16 cellular contexts compared by ENCODE assay signal in the genomic region with DNA sequence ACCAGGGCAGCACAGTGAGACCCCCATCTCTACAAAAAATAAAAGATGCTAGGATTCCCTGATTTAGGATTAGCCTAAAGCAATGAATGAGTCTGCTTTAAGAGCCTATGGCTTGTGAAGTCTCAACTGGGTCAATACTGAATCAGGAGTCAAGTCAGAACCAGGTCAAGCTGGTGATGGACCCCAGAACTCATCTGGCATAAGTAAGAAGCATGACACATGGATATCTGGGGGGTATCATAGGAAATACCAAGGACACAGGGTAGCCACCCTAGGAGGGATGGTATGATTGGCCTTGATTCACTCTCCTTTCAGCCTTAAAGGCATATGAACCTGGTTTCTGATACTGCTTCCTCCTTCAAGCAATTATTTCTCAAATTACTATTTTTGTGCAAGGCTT.
"Had no signal": no experiment of that assay in that cellular context is flagged by ENCODE, and none has a peak within 500 bp of the region (broad histone marks: within the 10 kb centered on the region; RNA-seq: fewer than 3 reads in every experiment).

No MANE protein-coding gene starts in this region.

- H3K9me3 Mint-ChIP-seq: central memory CD8-positive, alpha-beta T cell; effector memory CD8-positive, alpha-beta T cell had no signal

- H3K27ac ChIP-seq: body of pancreas, right atrium auricular region, SK-N-MC, skin epidermis, tibial artery, uterus had no signal

- H3K4me3 Mint-ChIP-seq: central memory CD8-positive, alpha-beta T cell; effector memory CD8-positive, alpha-beta T cell; T-helper 17 cell had no signal

- H3K36me3 ChIP-seq: right atrium auricular region, tibial artery, uterus had no signal

- H3K9me3 ChIP-seq: body of pancreas, right atrium auricular region, tibial artery, uterus had no signal

- H3K27ac Mint-ChIP-seq: effector memory CD8-positive, alpha-beta T cell had no signal

- H3K4me3 ChIP-seq: body of pancreas, right atrium auricular region, SK-N-MC, skin epidermis, tibial artery, uterus had no signal

- ATAC-seq: activated CD4-positive, CD25-positive, alpha-beta regulatory T cell treated with anti-CD3 and anti-CD28 coated beads, Interleukin-2, amount 50 U/mL, for 24 hours; body of pancreas; effector memory CD8-positive, alpha-beta T cell; T-helper 17 cell had no signal

- H3K27me3 Mint-ChIP-seq: central memory CD8-positive, alpha-beta T cell; effector memory CD8-positive, alpha-beta T cell; T-helper 17 cell had no signal

- H3K27me3 ChIP-seq: body of pancreas, right atrium auricular region, tibial artery, uterus had no signal

- DNase-seq: activated CD4-positive, alpha-beta T cell treated with anti-CD3 and anti-CD28 coated beads, Interleukin-2, amount 50 U/mL, for 4 hours; activated gamma-delta T cell treated with Interleukin-2 at 50 U/mL for 16 hours; body of pancreas; effector memory CD8-positive, alpha-beta T cell; hypothalamus; kidney glomerular epithelial cell; mesendoderm; stimulated activated CD4-positive, alpha-beta T cell treated with anti-CD3 and anti-CD28 coated beads, Interleukin-4, amount 100 ng/mL, for 4 hours; T-helper 17 cell; tibial artery; uterus had no signal

- H3K4me1 ChIP-seq: right atrium auricular region, uterus had no signal
